ENCODE assay signal across 17 cellular contexts in genomic region chr6:42086046-42086664, GRCh38. TPM values are rescaled to one million over a fixed set of nuclear protein-coding genes. Genes with fewer than 3 reads are reported as not detected.
DNase-seq lines count a peak whose midpoint lies in the region; ATAC-seq and TF ChIP-seq lines count a peak whose summit lies in the region.
"Had no signal": no experiment of that assay in that cellular context is flagged by ENCODE, and none has a peak within 500 bp of the region (broad histone marks: within the 10 kb centered on the region; RNA-seq: fewer than 3 reads in every experiment).

No MANE protein-coding gene starts in this region.

- WGBS in right cardiac atrium = 51% methylated on average over 12 of the region's 12 CpGs
- 45 to 65% (median 57%) methylated on average over 12 of the region's 12 CpGs for WGBS in stomach, 5 donors

- in situ Hi-C loops in brain microvascular endothelial cell (cut with HindIII; ENCODE audit: low pct_ligation_motif_present, low sequenced_read_pairs) = no loop called here

- H3K27ac ChIP-seq in brain microvascular endothelial cell (no peak overlapping the region), right cardiac atrium (ENCODE audit: low read length) (peak overlapping the region; percentile 69), stomach (peak overlapping the region in 4 of 5 donors; percentile 30 to 48 (median 36)), uterus (no peak overlapping the region)
- H3K27ac ChIP-seq: SJSA1 had no signal

- TF ChIP-seq CTCF in brain microvascular endothelial cell (IDR thresholded peaks at IDR 0.05; ENCODE audit: low read depth, low read length, missing control alignments) = peak; percentile 50
- TF ChIP-seq CTCF in stomach (IDR thresholded peaks at IDR 0.05) = peak in 4 of 7 experiments; percentile 9 to 54 (median 34)
- TF ChIP-seq CTCF in uterus (IDR thresholded peaks at IDR 0.05) = no peak
- TF ChIP-seq CTCF in GM10266 (IDR thresholded peaks at IDR 0.05; ENCODE audit: control insufficient read depth, insufficient read depth, low read depth, missing control alignments) = no peak

- peak; percentile 31 for DNase-seq in NCI-H82 (lab: John Stamatoyannopoulos, UW)
- no peak for DNase-seq in NCI-H82 treated with DMSO at 0.1 percent for 48 hours (lab: John Stamatoyannopoulos, UW; ENCODE audit: unreplicated experiment)
- DNase-seq in brain microvascular endothelial cell = no peak
- DNase-seq in right cardiac atrium = no peak
- peak; percentile 51 for DNase-seq in stomach
- no peak for DNase-seq in uterus
- no peak for DNase-seq in GM10266 (ENCODE audit: extremely low spot score)
- no peak for DNase-seq in stimulated activated CD4-positive, alpha-beta T cell treated with anti-CD3 and anti-CD28 coated beads, Interleukin-4, amount 100 ng/mL, for 4 hours
- DNase-seq: activated CD4-positive, alpha-beta T cell treated with anti-CD3 and anti-CD28 coated beads for 48 hours; activated effector memory CD4-positive, alpha-beta T cell treated with anti-CD3 and anti-CD28 coated beads, Interleukin-2, amount 50 U/mL, for 16 hours; HCEC 1CT; hippocampal formation; MG63; naive B cell; NCI-H446 had no signal

- peaks cover 2% of the 10 kb centered on the region for H3K36me3 ChIP-seq in brain microvascular endothelial cell (replicated peaks)
- H3K36me3 ChIP-seq in stomach = peaks cover 0 to 37% (median 20%) of the 10 kb centered on the region in 4 donors
- H3K36me3 ChIP-seq in uterus = no peaks in the 10 kb centered on the region
- H3K36me3 ChIP-seq: MG63, SJSA1 had no signal

- TF ChIP-seq POLR2A in stomach (IDR thresholded peaks at IDR 0.05) (no peak), uterus (IDR thresholded peaks at IDR 0.05) (no peak)

- no peak for TF ChIP-seq EP300 in stomach (IDR thresholded peaks at IDR 0.05)

- no peak overlapping the region for H3K4me3 ChIP-seq in brain microvascular endothelial cell (ENCODE audit: low read depth, low read length)
- no peak overlapping the region for H3K4me3 ChIP-seq in right cardiac atrium (ENCODE audit: low read length)
- no peak overlapping the region for H3K4me3 ChIP-seq in stomach
- no peak overlapping the region for H3K4me3 ChIP-seq in uterus
- H3K4me3 ChIP-seq: MG63, SJSA1 had no signal

- H3K27me3 ChIP-seq in brain microvascular endothelial cell (replicated peaks) (no peaks in the 10 kb centered on the region), right cardiac atrium (ENCODE audit: control insufficient read depth, insufficient read depth) (no peaks in the 10 kb centered on the region), stomach (no peaks in the 10 kb centered on the region), uterus (no peaks in the 10 kb centered on the region)
- H3K27me3 ChIP-seq: MG63, SJSA1 had no signal

- H3K9me3 ChIP-seq in right cardiac atrium (ENCODE audit: control insufficient read depth, low read length) (no peaks in the 10 kb centered on the region), stomach (no peaks in the 10 kb centered on the region), uterus (no peaks in the 10 kb centered on the region)
- H3K9me3 ChIP-seq: MG63, SJSA1 had no signal

- intact Hi-C loops in right cardiac atrium (cut with DNase I) (no loop called here), stomach (cut with DNase I; ENCODE audit: low total_unique reads) (no loop called here), uterus (cut with DNase I; ENCODE audit: low total_unique reads) (no loop called here)

- H3K4me1 ChIP-seq in right cardiac atrium (ENCODE audit: control insufficient read depth, insufficient read depth, low read length) (peaks cover 2% of the 10 kb centered on the region), stomach (peaks cover 4 to 11% (median 6%) of the 10 kb centered on the region in 4 donors), uterus (no peaks in the 10 kb centered on the region)

- ATAC-seq in right cardiac atrium = peak; percentile 57 to 66

RNA-seq across cellular contexts. Expression of gene TAF8, which starts 35.8 kb away (rescaled TPM):
- total RNA-seq in right cardiac atrium (10 to 100 TPM; 21.6 to 29.6 (median 26.9) TPM), stomach (10 to 100 TPM in 4 of 5 donors, 1 to 10 TPM in 1; 3.8 to 24.6 (median 21.4) TPM), uterus (10 to 100 TPM; 16.0 to 45.6 (median 37.5) TPM)
- polyA plus RNA-seq in right cardiac atrium (21.8 TPM), stomach (10 to 100 TPM; 10.7 to 13.4 (median 11.6) TPM)

RNA-seq across cellular contexts. Expression of gene C6orf132, which starts 56.3 kb away (rescaled TPM):
- total RNA-seq in right cardiac atrium = 1 to 10 TPM in 3 of 4 donors, under 1 TPM in 1; 0.64 to 2.4 (median 1.6) TPM
- polyA plus RNA-seq in right cardiac atrium = 1.8 TPM
- 10 to 100 TPM; 27.4 to 81.7 (median 69.0) TPM for total RNA-seq in stomach
- polyA plus RNA-seq in stomach = 10 to 100 TPM; 40.5 to 99.2 (median 86.6) TPM
- total RNA-seq in uterus = 1 to 10 TPM in 2 of 4 donors, under 1 TPM in 1, not detected in 1; 0.91 to 2.4 (median 1.0) TPM
- total RNA-seq: G401, SJSA1 had no signal

Comparison
In these comparisons a context has a peak if more than half of its experiments do, and no peak if none do; other contexts are left out.
1. DNase-seq: peak in NCI-H82 (single experiment) and stomach (single experiment); none in NCI-H82 treated with DMSO at 0.1 percent for 48 hours (single experiment), brain microvascular endothelial cell (single experiment), right cardiac atrium (0 of 3), uterus (0 of 2), GM10266 (single experiment) and stimulated activated CD4-positive, alpha-beta T cell treated with anti-CD3 and anti-CD28 coated beads, Interleukin-4, amount 100 ng/mL, for 4 hours (0 of 2).
2. H3K27ac ChIP-seq: peak in right cardiac atrium (single experiment) and stomach (4 of 5); none in brain microvascular endothelial cell (single experiment) and uterus (0 of 2).
3. CTCF ChIP-seq: peak in brain microvascular endothelial cell (single experiment) and stomach (4 of 7); none in uterus (0 of 4) and GM10266 (single experiment).
4. RNA of gene C6orf132, which starts 56.3 kb away (total RNA-seq): 27.4 to 81.7 TPM in stomach; 0.64 to 2.4 TPM in right cardiac atrium and 0.91 to 2.4 TPM in uterus; every median in the first group is over 4 times any median in the second.